17 cellular contexts compared by ENCODE assay signal in genomic region chr6:37451411-37452273, GRCh38. TPM values are rescaled to one million over a fixed set of nuclear protein-coding genes. Genes with fewer than 3 reads are reported as not detected.
DNase-seq lines count a peak whose midpoint lies in the region; ATAC-seq, FAIRE-seq and TF ChIP-seq lines count a peak whose summit lies in the region.
"Had no signal": no experiment of that assay in that cellular context is flagged by ENCODE, and none has a peak within 500 bp of the region (broad histone marks: within the 10 kb centered on the region; RNA-seq: fewer than 3 reads in every experiment).

No MANE protein-coding gene starts in this region.

- H3K27ac ChIP-seq in SK-N-SH (ENCODE audit: low read depth in 2 of 2, low read length in 1 of 2) = peak overlapping the region in 1 of 2 experiments; percentile 89; a peak in 3 of 4 replicates
- no peak overlapping the region for H3K27ac ChIP-seq in small intestine (ENCODE audit: low read depth in 1 of 2, low read length in 1 of 2)

- H3K36me3 ChIP-seq in SK-N-SH (replicated peaks in 1 of 2; ENCODE audit: control insufficient read depth in 1 of 2, insufficient read depth in 2 of 2, low read length in 1 of 2) (peaks cover 39 to 45% of the 10 kb centered on the region in 2 experiments), small intestine (ENCODE audit: control insufficient read depth in 2 of 2, insufficient read depth in 2 of 2, low read length in 2 of 2) (peaks cover 11 to 22% of the 10 kb centered on the region in 2 donors)

- peak in 1 of 2 experiments; percentile 91; a peak in 2 of 4 replicates for TF ChIP-seq EP300 in SK-N-SH (IDR thresholded peaks at IDR 0.05; ENCODE audit: borderline replicate concordance in 1 of 2, low read depth in 1 of 2, low read length in 1 of 2)

- no peaks in the 10 kb centered on the region for H3K79me2 ChIP-seq in SK-N-SH (ENCODE audit: insufficient read depth)

- POLR2A ChIA-PET in SK-N-SH (lab: Yijun Ruan, JAX) = interaction anchor here (0.7 to 1.2 kb wide), 3 partner anchors 15 to 22 kb away, joined by 3 to 4 read pairs (median 3); no protein-coding TSS in a partner anchor

- 42% methylated on average over 3 of the region's 3 CpGs for WGBS in SK-N-SH (ENCODE audit: low lambda C conversion rate)
- WGBS in small intestine, 3 donors = 66 to 83% (median 82%) methylated on average over 3 of the region's 3 CpGs

- H3K9me2 ChIP-seq in SK-N-SH = no peaks in the 10 kb centered on the region

- FAIRE-seq in small intestine (lab: Jason Lieb, UNC) = no peak

- no peak overlapping the region for H3K4me2 ChIP-seq in SK-N-SH

- H3K4me3 ChIP-seq in SK-N-SH (ENCODE audit: low read depth in 2 of 2, low read length in 1 of 2) = no peak overlapping the region
- no peak overlapping the region for H3K4me3 ChIP-seq in fibroblast of mammary gland (ENCODE audit: control insufficient read depth, low read depth, low read length)
- H3K4me3 ChIP-seq in small intestine (ENCODE audit: low read depth in 1 of 2, low read length in 2 of 2) = no peak overlapping the region

- H3F3A ChIP-seq in SK-N-SH (replicated peaks; ENCODE audit: insufficient read depth) = peaks cover 18% of the 10 kb centered on the region

- no peak; the same call in 1 of the 2 replicates for TF ChIP-seq RAD21 in SK-N-SH (IDR thresholded peaks at IDR 0.05; ENCODE audit: low read length)

- H3K9me3 ChIP-seq in SK-N-SH (no peaks in the 10 kb centered on the region), small intestine (ENCODE audit: control insufficient read depth, low read depth) (no peaks in the 10 kb centered on the region)

- no peaks in the 10 kb centered on the region for H3K27me3 ChIP-seq in SK-N-SH (ENCODE audit: insufficient read depth)
- no peaks in the 10 kb centered on the region for H3K27me3 ChIP-seq in small intestine (ENCODE audit: control insufficient read depth in 2 of 2, insufficient read depth in 2 of 2, low read length in 2 of 2)

- ATAC-seq in HG02852 (IDR thresholded peaks at IDR 0.05; ENCODE audit: unreplicated experiment) = no peak
- ATAC-seq: HCT116, sciatic nerve, T-cell had no signal

- no peak overlapping the region for H3K9ac ChIP-seq in SK-N-SH

- peaks cover 15 to 58% of the 10 kb centered on the region in 2 experiments; a peak in 3 of 4 replicates for H3K4me1 ChIP-seq in SK-N-SH (ENCODE audit: control insufficient read depth in 1 of 2, insufficient read depth in 2 of 2, low read depth in 1 of 2, low read length in 1 of 2)
- H3K4me1 ChIP-seq in small intestine (ENCODE audit: control insufficient read depth in 2 of 2, insufficient read depth in 1 of 2, low read depth in 1 of 2, low read length in 1 of 2) = no peaks in the 10 kb centered on the region

- CTCF ChIA-PET in SK-N-SH (lab: Yijun Ruan, JAX) = interaction anchor here (0.9 to 1.3 kb wide), 6 partner anchors 12 to 241 kb away, joined by 3 to 5 read pairs (median 3); no protein-coding TSS in a partner anchor

- H4K20me1 ChIP-seq in SK-N-SH (ENCODE audit: insufficient read depth) = no peaks in the 10 kb centered on the region

- DNase-seq in COR-L47 (lab: John Stamatoyannopoulos, UW) (peak; percentile 7), DMS79 treated with DMSO at 0.1 percent for 48 hours (lab: John Stamatoyannopoulos, UW) (peak; percentile 54), SK-N-SH (peak; percentile 45), fibroblast of mammary gland (ENCODE audit: low read depth) (peak; percentile 13), AML-193 (lab: John Stamatoyannopoulos, UW) (no peak), small intestine (no peak), NCI-H1092 treated with DMSO at 0.1 percent for 48 hours (lab: John Stamatoyannopoulos, UW) (no peak)
- DNase-seq: activated B cell treated with CpG ODN at 0.5 μM for 24 hours; endodermal cell; NCI-H1930; occipital lobe; stimulated activated CD4-positive, alpha-beta T cell treated with anti-CD3 and anti-CD28 coated beads, Interleukin-4, amount 100 ng/mL, for 1 hour; T-cell; trophoblast cell had no signal

- no peak overlapping the region for H2AFZ ChIP-seq in SK-N-SH (ENCODE audit: low read depth)

- no peak for TF ChIP-seq CTCF in SK-N-SH (IDR thresholded peaks at IDR 0.05)
- no peak for TF ChIP-seq CTCF in fibroblast of mammary gland (conservative IDR thresholded peaks at IDR 0.05; ENCODE audit: control insufficient read depth, insufficient read depth, low read depth, low read length)

TF ChIP-seq in SK-N-SH, 30 proteins besides CTCF, POLR2A, EP300 and RAD21:
- TF ChIP-seq GABPA (IDR thresholded peaks at IDR 0.05; ENCODE audit: low read depth) = no peak
- TF ChIP-seq TEAD4 (IDR thresholded peaks at IDR 0.05; ENCODE audit: borderline replicate concordance, insufficient read depth) = no peak
- peak; percentile 77; the same call in 1 of the 2 replicates for TF ChIP-seq FOXJ3 (CRISPR knock-in tag; IDR thresholded peaks at IDR 0.05)
- peak; percentile 96 for TF ChIP-seq RCOR1 (IDR thresholded peaks at IDR 0.05; ENCODE audit: low read length)
- TF ChIP-seq MEF2A (IDR thresholded peaks at IDR 0.05; ENCODE audit: borderline replicate concordance, low read depth) = no peak
- TF ChIP-seq EZH2phosphoT487 (IDR thresholded peaks at IDR 0.05; ENCODE audit: borderline replicate concordance, low read depth) = no peak
- no peak for TF ChIP-seq ELF1 (IDR thresholded peaks at IDR 0.05)
- peak; percentile 49 for TF ChIP-seq CHD2 (IDR thresholded peaks at IDR 0.05; ENCODE audit: low read length, partially characterized antibody)
- TF ChIP-seq NFIC (IDR thresholded peaks at IDR 0.05; ENCODE audit: borderline replicate concordance) = no peak
- no peak for TF ChIP-seq JUND (IDR thresholded peaks at IDR 0.05)
- TF ChIP-seq PBX3 (IDR thresholded peaks at IDR 0.05) = no peak; the same call in 1 of the 2 replicates
- no peak for TF ChIP-seq FOSL2 (IDR thresholded peaks at IDR 0.05; ENCODE audit: borderline replicate concordance, low read depth)
- TF ChIP-seq TCF12 (IDR thresholded peaks at IDR 0.05) = peak; percentile 61
- peak; percentile 62 for TF ChIP-seq GATA2 (CRISPR knock-in tag; IDR thresholded peaks at IDR 0.05)
- peak; percentile 69 for TF ChIP-seq MXI1 (IDR thresholded peaks at IDR 0.05; ENCODE audit: low read depth, low read length)
- TF ChIP-seq SMC3 (IDR thresholded peaks at IDR 0.05; ENCODE audit: low read depth, low read length) = no peak

RNA-seq across cellular contexts. Expression of gene CMTR1, which starts 18.6 kb away (rescaled TPM):
- polyA plus RNA-seq in SK-N-SH (2012; rRNA removed) (19.8 and 25.0 TPM in 2 replicates), small intestine (10 to 100 TPM; 10.8 to 17.6 (median 12.3) TPM)
- polyA plus RNA-seq in SK-N-SH (2012; cell fraction: cytosol; rRNA removed) = 14.4 and 17.2 TPM in 2 replicates
- 52.7 and 76.0 TPM in 2 replicates for polyA plus RNA-seq in SK-N-SH (2012; cell fraction: nucleus; rRNA removed)

RNA-seq across cellular contexts. Expression of gene CCDC167, which starts 48.1 kb away (rescaled TPM):
- polyA plus RNA-seq in SK-N-SH (2012; rRNA removed) (49.1 and 63.2 TPM in 2 replicates), small intestine (10 to 100 TPM; 25.0 to 54.3 (median 25.7) TPM)
- polyA plus RNA-seq in SK-N-SH (2012; cell fraction: cytosol; rRNA removed) = 50.1 and 62.9 TPM in 2 replicates
- 17.7 and 37.0 TPM in 2 replicates for polyA plus RNA-seq in SK-N-SH (2012; cell fraction: nucleus; rRNA removed)

Comparison
In these comparisons a context has a peak if more than half of its experiments do, and no peak if none do; other contexts are left out.
1. DNase-seq: peak in COR-L47 (single experiment), DMS79 treated with DMSO at 0.1 percent for 48 hours (single experiment), SK-N-SH (single experiment) and fibroblast of mammary gland (single experiment); none in AML-193 (0 of 2), small intestine (single experiment) and NCI-H1092 treated with DMSO at 0.1 percent for 48 hours (single experiment).